In genomic region chr14:61812347-61813100, GRCh38 we compare ENCODE assay signal across 8 cellular contexts. TPM values are rescaled to one million over a fixed set of nuclear protein-coding genes. Genes with fewer than 3 reads are reported as not detected.
A peak's percentile ranks its signal among the peaks of the same experiment; 100 is the strongest.
DNase-seq lines count a peak whose midpoint lies in the region; ATAC-seq and TF ChIP-seq lines count a peak whose summit lies in the region.

Gene SYT16 (plus strand): TSS chr14:61812703.

- H3K9me3 Mint-ChIP-seq in GM23338 = peaks cover 8% of the 10 kb centered on the region; the same call in 2 of the 3 replicates
- H3K9me3 Mint-ChIP-seq in T-cell = no peaks in the 10 kb centered on the region

- H2AFZ ChIP-seq in GM23338 (peak within 1 kb of the TSS; percentile 100), neuronal stem cell (ENCODE audit: low read length) (peak within 1 kb of the TSS; percentile 95)

- H3F3A ChIP-seq in GM23338 (replicated peaks; ENCODE audit: low read depth) = 0 out of 2 replicates have a peak, but pooled peaks cover 8% of the 10 kb centered on the region

- no peak within 1 kb of the TSS for H3K27ac Mint-ChIP-seq in GM23338
- H3K27ac Mint-ChIP-seq in T-cell = peak within 1 kb of the TSS in 1 of 2 donors; percentile 70

- H2AK5ac ChIP-seq in neuronal stem cell (ENCODE audit: low read depth, low read length) = peak within 1 kb of the TSS; percentile 22

- H2BK12ac ChIP-seq in neuronal stem cell (ENCODE audit: low read length) = no peak within 1 kb of the TSS

- TF ChIP-seq EP300 in esophagus muscularis mucosa (IDR thresholded peaks at IDR 0.05) = no peak

- no peak within 1 kb of the TSS for H3K4ac ChIP-seq in neuronal stem cell (ENCODE audit: low read length)

- H3K4me3 ChIP-seq in GM23338 (peak within 1 kb of the TSS; percentile 87), esophagus muscularis mucosa (peak within 1 kb of the TSS; percentile 50 to 62 (median 54)), neuronal stem cell (ENCODE audit: low read length in 2 of 2) (peak within 1 kb of the TSS; percentile 46 to 84), mucosa of descending colon (no peak within 1 kb of the TSS)

- no peaks in the 10 kb centered on the region for H3K36me3 ChIP-seq in GM23338 (ENCODE audit: insufficient read depth)
- H3K36me3 ChIP-seq in esophagus muscularis mucosa = no peaks in the 10 kb centered on the region
- H3K36me3 ChIP-seq in neuronal stem cell (replicated peaks in 1 of 2; ENCODE audit: control insufficient read depth in 2 of 2, insufficient read depth in 2 of 2, low read length in 2 of 2) = no peaks in the 10 kb centered on the region
- H3K36me3 ChIP-seq in mucosa of descending colon (ENCODE audit: low read depth) = no peaks in the 10 kb centered on the region

- no peak within 1 kb of the TSS for H4K8ac ChIP-seq in neuronal stem cell (ENCODE audit: low read depth, low read length)

- ATAC-seq in GM23338 = peak; percentile 76
- ATAC-seq in T-cell (replicated peaks in 1 of 4) = peak; percentile 27 to 56 (median 48)
- no peak for ATAC-seq in GM19455 (IDR thresholded peaks at IDR 0.05; ENCODE audit: unreplicated experiment)
- ATAC-seq in HG02884 (IDR thresholded peaks at IDR 0.05; ENCODE audit: unreplicated experiment) = no peak
- ATAC-seq in mucosa of descending colon = no peak

- peaks cover 55% of the 10 kb centered on the region for H3K27me3 ChIP-seq in GM23338 (ENCODE audit: insufficient read depth)
- H3K27me3 ChIP-seq in esophagus muscularis mucosa = peaks cover 0 to 35% (median 10%) of the 10 kb centered on the region in 4 donors
- peaks cover 7 to 67% (median 21%) of the 10 kb centered on the region in 3 experiments for H3K27me3 ChIP-seq in neuronal stem cell (ENCODE audit: control insufficient read depth in 3 of 3, insufficient read depth in 3 of 3, low read depth in 1 of 3, low read length in 3 of 3)

- H3K79me1 ChIP-seq in neuronal stem cell (ENCODE audit: low read depth, low read length) = no peaks in the 10 kb centered on the region

- H3K27me3 Mint-ChIP-seq in GM23338 (ENCODE audit: insufficient read depth, low read depth, poor library complexity) (peaks cover 36% of the 10 kb centered on the region), T-cell (peaks cover 53 to 63% of the 10 kb centered on the region in 2 donors)

- no peaks in the 10 kb centered on the region; the same call in 1 of the 2 replicates for H3K4me1 ChIP-seq in GM23338 (ENCODE audit: insufficient read depth)
- H3K4me1 ChIP-seq in esophagus muscularis mucosa = peaks cover 6 to 14% (median 10%) of the 10 kb centered on the region in 4 donors
- H3K4me1 ChIP-seq in neuronal stem cell (ENCODE audit: control insufficient read depth in 2 of 2, insufficient read depth in 1 of 2, low read depth in 1 of 2, low read length in 2 of 2) = peaks cover 5 to 8% of the 10 kb centered on the region in 2 donors
- H3K4me1 ChIP-seq in mucosa of descending colon (ENCODE audit: low read depth) = no peaks in the 10 kb centered on the region

- H3K4me1 Mint-ChIP-seq in GM23338 (peaks cover 5% of the 10 kb centered on the region), T-cell (peaks cover 7 to 11% (median 10%) of the 10 kb centered on the region in 3 donors)

- H3K9me3 ChIP-seq in esophagus muscularis mucosa = peaks cover 0 to 7% (median 0%) of the 10 kb centered on the region in 4 donors
- peaks cover 0 to 5% of the 10 kb centered on the region in 2 donors for H3K9me3 ChIP-seq in neuronal stem cell (replicated peaks in 1 of 2; ENCODE audit: control insufficient read depth in 2 of 2, insufficient read depth in 1 of 2, low read depth in 1 of 2, low read length in 2 of 2)
- H3K9me3 ChIP-seq in mucosa of descending colon = no peaks in the 10 kb centered on the region

- intact Hi-C loops in esophagus muscularis mucosa (cut with DNase I) = no loop called here
- intact Hi-C loops in mucosa of descending colon (cut with DNase I, micrococcal nuclease) = no loop called here

- CTCF ChIA-PET in T-cell (lab: Charles Lee) = no interaction called here

- no peak within 1 kb of the TSS for H4K91ac ChIP-seq in neuronal stem cell (ENCODE audit: low read depth, low read length, poor library complexity)

- H3K27ac ChIP-seq in GM23338 (ENCODE audit: low read depth) = no peak within 1 kb of the TSS
- H3K27ac ChIP-seq in esophagus muscularis mucosa (replicated peaks in 1 of 4) = no peak within 1 kb of the TSS
- H3K27ac ChIP-seq in neuronal stem cell (replicated peaks; ENCODE audit: low read length) = no peak within 1 kb of the TSS

- TF ChIP-seq POLR2A in esophagus muscularis mucosa (IDR thresholded peaks at IDR 0.05; ENCODE audit: low read depth) = no peak

- no peak within 1 kb of the TSS for H2BK5ac ChIP-seq in neuronal stem cell (ENCODE audit: low read length)

- TF ChIP-seq CTCF in GM23338 (conservative IDR thresholded peaks at IDR 0.05; ENCODE audit: low read depth in 2 of 2) = no peak
- no peak for TF ChIP-seq CTCF in esophagus muscularis mucosa (IDR thresholded peaks at IDR 0.05)
- no peak for TF ChIP-seq CTCF in mucosa of descending colon (IDR thresholded peaks at IDR 0.05)

- no peaks in the 10 kb centered on the region for H3K79me2 ChIP-seq in GM23338 (replicated peaks; ENCODE audit: insufficient read depth)

- peak within 1 kb of the TSS; percentile 82 for H2BK15ac ChIP-seq in neuronal stem cell (ENCODE audit: low read length)

- H3K18ac ChIP-seq in neuronal stem cell (ENCODE audit: low read length) = peak within 1 kb of the TSS; percentile 86

- no peaks in the 10 kb centered on the region for H4K20me1 ChIP-seq in GM23338 (replicated peaks; ENCODE audit: insufficient read depth)

- H3K23ac ChIP-seq in neuronal stem cell (ENCODE audit: low read depth, low read length, poor library complexity) = peak within 1 kb of the TSS; percentile 75

- DNase-seq in GM23338 (ENCODE audit: low spot score) (peak; percentile 73), T-cell (peak in 4 of 34 experiments; percentile 1 to 16 (median 11)), esophagus muscularis mucosa (ENCODE audit: extremely low spot score) (no peak), neuronal stem cell (ENCODE audit: low spot score) (peak; percentile 32), mucosa of descending colon (no peak), NCI-H128 (lab: John Stamatoyannopoulos, UW; ENCODE audit: unreplicated experiment) (no peak)

- H3K36me3 Mint-ChIP-seq in GM23338 (ENCODE audit: low read depth) (no peaks in the 10 kb centered on the region; the same call in 2 of the 3 replicates), T-cell (peaks cover 4% of the 10 kb centered on the region)

- peak within 1 kb of the TSS; percentile 25 for H2BK120ac ChIP-seq in neuronal stem cell (ENCODE audit: low read depth, low read length)

- POLR2A ChIA-PET in T-cell (lab: Charles Lee) = no interaction called here

- H3K14ac ChIP-seq in neuronal stem cell (ENCODE audit: low read length) = peak within 1 kb of the TSS; percentile 90

- WGBS in esophagus muscularis mucosa = 2% methylated on average over 42 of the region's 95 CpGs
- WGBS in neuronal stem cell (ENCODE audit: extremely low coverage in 2 of 2, insufficient read length in 2 of 2, insufficient replicate concordance in 1 of 2), 2 donors = no CpG with 5 or more reads among the region's 95 CpGs

- peak within 1 kb of the TSS; percentile 90 for H3K4me3 Mint-ChIP-seq in GM23338
- H3K4me3 Mint-ChIP-seq in T-cell = peak within 1 kb of the TSS; percentile 69 to 87 (median 75)

- H3K9me2 ChIP-seq in GM23338 (ENCODE audit: insufficient read depth) = no peaks in the 10 kb centered on the region; the same call in 1 of the 2 replicates

- H3K9ac ChIP-seq in neuronal stem cell (ENCODE audit: low read depth, low read length, poor library complexity) = peak within 1 kb of the TSS; percentile 95

- H3K4me2 ChIP-seq in GM23338 (peak within 1 kb of the TSS; percentile 97), neuronal stem cell (ENCODE audit: insufficient read depth, low read length, poor library complexity, severe bottlenecking) (peak within 1 kb of the TSS; percentile 96)

TF ChIP-seq in GM23338, 12 proteins besides CTCF, POLR2A, EP300 and RAD21 (continues in another document):
- TF ChIP-seq CREB1 (CRISPR knock-in tag; IDR thresholded peaks at IDR 0.05; ENCODE audit: low read depth) (no peak), ZNF114 (CRISPR knock-in tag; IDR thresholded peaks at IDR 0.05) (no peak), EZH2phosphoT487 (IDR thresholded peaks at IDR 0.05; ENCODE audit: unreplicated experiment) (no peak), ETS1 (IDR thresholded peaks at IDR 0.05) (no peak), NANOG (IDR thresholded peaks at IDR 0.05; ENCODE audit: borderline replicate concordance) (no peak)

RNA-seq across cellular contexts. Expression of gene SYT16, which starts in this region (rescaled TPM):
- total RNA-seq in GM23338 (2014; rRNA removed; shearing (Covaris generic)) = 2.6 and 3.7 TPM in 2 replicates
- polyA plus RNA-seq in GM23338 (2016; fragmentation: Nextera tagmentation; extraction: Ambion mirVana) = 0.80 and 0.91 TPM in 2 replicates
- total RNA-seq in T-cell (under 1 TPM in 2 of 5 donors, not detected in 3; 0.16 to 0.20 TPM), esophagus muscularis mucosa (under 1 TPM in 1 of 4 donors, not detected in 3; under 0.01 TPM), mucosa of descending colon (under 1 TPM in 1 of 3 donors, not detected in 2; 0.09 TPM)
- 0.56 TPM for polyA plus RNA-seq in neuronal stem cell (2013, experiment 1 of 2)
- 0.62 TPM for polyA plus RNA-seq in neuronal stem cell (2013, experiment 2 of 2)

Comparison
In these comparisons a context has a peak if more than half of its experiments do, and no peak if none do; other contexts are left out.
1. Peak in ATAC-seq in T-cell; RNA of the gene not detected or under 1 TPM.
2. DNase-seq: peak in GM23338 (single experiment) and neuronal stem cell (single experiment); none in esophagus muscularis mucosa (single experiment), mucosa of descending colon (0 of 3) and NCI-H128 (single experiment).